ENCODE assay signal across 20 cellular contexts in genomic region chr20:40636486-40636885, GRCh38.
"Had no signal": no experiment of that assay in that cellular context is flagged by ENCODE, and none has a peak within 500 bp of the region (broad histone marks: within the 10 kb centered on the region; RNA-seq: fewer than 3 reads in every experiment).

No MANE protein-coding gene starts in this region.

- H3K4me1 Mint-ChIP-seq: immature natural killer cell; naive thymus-derived CD8-positive, alpha-beta T cell; neural progenitor cell; stimulated activated naive B cell treated with anti-CD40 and anti-IgM and Interleukin-4, amounts not matched to agents 10 μg/mL and 1 μg/mL and 100 μg/mL, for 72 hours had no signal

- H3K27me3 ChIP-seq: foreskin keratinocyte, neural progenitor cell, pancreas, right lobe of liver, spleen, stomach had no signal

- H3K4me3 Mint-ChIP-seq: immature natural killer cell; naive thymus-derived CD8-positive, alpha-beta T cell; neural progenitor cell; stimulated activated naive B cell treated with anti-CD40 and anti-IgM and Interleukin-4, amounts not matched to agents 10 μg/mL and 1 μg/mL and 100 μg/mL, for 72 hours had no signal

- H3K4me1 ChIP-seq: foreskin keratinocyte, pancreas, stomach had no signal

- DNase-seq: immature natural killer cell; kidney; left cardiac atrium; left ventricle myocardium superior; mammary epithelial cell; mucosa of descending colon; naive thymus-derived CD8-positive, alpha-beta T cell; nucleus accumbens; pancreas; spleen; stimulated activated CD4-positive, alpha-beta T cell treated with anti-CD3 and anti-CD28 coated beads, Interleukin-15, amount 100 ng/mL, for 24 hours; stimulated activated CD4-positive, alpha-beta T cell treated with anti-CD3 and anti-CD28 coated beads, Interleukin-1b, Interleukin-23, amount 100 ng/mL, for 48 hours; stimulated activated CD4-positive, alpha-beta T cell treated with anti-CD3 and anti-CD28 coated beads, Interleukin-4, amount 100 ng/mL, for 24 hours; stimulated activated naive B cell treated with anti-CD40 and anti-IgM and Interleukin-4, amounts not matched to agents 10 μg/mL and 1 μg/mL and 100 μg/mL, for 72 hours; stomach; substantia nigra had no signal

- H3K36me3 ChIP-seq: neural progenitor cell, pancreas, right lobe of liver, spleen, stomach had no signal

- H3K4me3 ChIP-seq: mucosa of descending colon, neural progenitor cell, pancreas, right lobe of liver, spleen, stomach had no signal

- H3K9me3 ChIP-seq: mucosa of descending colon, pancreas, right lobe of liver, spleen, stomach had no signal

- ATAC-seq: foreskin keratinocyte; left ventricle myocardium superior; mucosa of descending colon; naive thymus-derived CD8-positive, alpha-beta T cell; pancreas; right lobe of liver; stimulated activated naive B cell treated with anti-CD40 and anti-IgM and Interleukin-4, amounts not matched to agents 10 μg/mL and 1 μg/mL and 100 μg/mL, for 72 hours had no signal

- H3K27ac Mint-ChIP-seq: immature natural killer cell; naive thymus-derived CD8-positive, alpha-beta T cell; neural progenitor cell; progenitor cell of endocrine pancreas; stimulated activated naive B cell treated with anti-CD40 and anti-IgM and Interleukin-4, amounts not matched to agents 10 μg/mL and 1 μg/mL and 100 μg/mL, for 72 hours had no signal

- H3K27ac ChIP-seq: foreskin keratinocyte, neural progenitor cell, pancreas, right lobe of liver, spleen, stomach had no signal

- H3K9me3 Mint-ChIP-seq: neural progenitor cell had no signal

- H3K36me3 Mint-ChIP-seq: immature natural killer cell; naive thymus-derived CD8-positive, alpha-beta T cell; neural progenitor cell; stimulated activated naive B cell treated with anti-CD40 and anti-IgM and Interleukin-4, amounts not matched to agents 10 μg/mL and 1 μg/mL and 100 μg/mL, for 72 hours had no signal
